10 cellular contexts compared by ENCODE assay signal in genomic region chr9:35516481-35516880, GRCh38. TPM values are rescaled to one million over a fixed set of nuclear protein-coding genes. Genes with fewer than 3 reads are reported as not detected.
DNase-seq lines count a peak whose midpoint lies in the region; TF ChIP-seq lines count a peak whose summit lies in the region.
"Had no signal": no experiment of that assay in that cellular context is flagged by ENCODE, and none has a peak within 500 bp of the region (broad histone marks: within the 10 kb centered on the region; RNA-seq: fewer than 3 reads in every experiment).

No MANE protein-coding gene starts in this region.

- no peak for TF ChIP-seq CTCF in AG10803 (conservative IDR thresholded peaks at IDR 0.05; ENCODE audit: low read length)
- no peak for TF ChIP-seq CTCF in RWPE1 (conservative IDR thresholded peaks at IDR 0.05; ENCODE audit: low read depth)
- no peak for TF ChIP-seq CTCF in esophagus squamous epithelium (IDR thresholded peaks at IDR 0.05)
- TF ChIP-seq CTCF in osteoblast (IDR thresholded peaks at IDR 0.05; ENCODE audit: extremely low read depth, low read depth, low read length): no peak
- TF ChIP-seq CTCF in GM20000 (IDR thresholded peaks at IDR 0.05; ENCODE audit: extremely low read depth, missing control alignments): no peak

- H3K27ac ChIP-seq in RWPE1 (no peak overlapping the region), esophagus squamous epithelium (peak overlapping the region; percentile 4 to 82 (median 72)), osteoblast (ENCODE audit: low read depth, low read length) (peak overlapping the region; percentile 97)

- no peaks in the 10 kb centered on the region for H4K20me1 ChIP-seq in osteoblast (ENCODE audit: insufficient read depth, low read length)

- no peak overlapping the region for H2AFZ ChIP-seq in osteoblast (ENCODE audit: low read length)

- intact Hi-C loops in esophagus squamous epithelium (cut with DNase I): no loop called here

- POLR2A ChIA-PET in RWPE1 (lab: Yijun Ruan, JAX; ENCODE audit: low non-redundant PET): no interaction called here

- DNase-seq in AG10803 (ENCODE audit: low read depth) (peak; percentile 89), RWPE1 (ENCODE audit: low spot score) (peak; percentile 82), esophagus squamous epithelium (lab: John Stamatoyannopoulos, UW) (no peak), osteoblast (ENCODE audit: insufficient read length, low spot score, missing footprints) (peak; percentile 74), GM20000 (ENCODE audit: low spot score) (no peak), DMS153 (lab: John Stamatoyannopoulos, UW) (no peak), NCI-H146 treated with DMSO at 0.1 percent for 48 hours (lab: John Stamatoyannopoulos, UW; ENCODE audit: unreplicated experiment) (no peak)
- DNase-seq in effector CD4-positive, alpha-beta T cell: no peak
- DNase-seq: activated naive CD4-positive, alpha-beta T cell treated with anti-CD3 and anti-CD28 coated beads for 36 hours; NCI-H1105 treated with DMSO at 0.1 percent for 48 hours had no signal

- TF ChIP-seq POLR2A in esophagus squamous epithelium (IDR thresholded peaks at IDR 0.05): no peak

- H3K36me3 ChIP-seq in esophagus squamous epithelium (no peaks in the 10 kb centered on the region), osteoblast (ENCODE audit: insufficient read depth, low read length) (no peaks in the 10 kb centered on the region)

- peaks cover 71% of the 10 kb centered on the region for H3K79me2 ChIP-seq in osteoblast (ENCODE audit: insufficient read depth, low read length)

- no peaks in the 10 kb centered on the region for H3K27me3 ChIP-seq in esophagus squamous epithelium
- no peaks in the 10 kb centered on the region for H3K27me3 ChIP-seq in osteoblast (ENCODE audit: insufficient read depth, low read length)

- peak overlapping the region; percentile 38 for H3K4me2 ChIP-seq in osteoblast (ENCODE audit: insufficient read depth, low read length)

- CTCF ChIA-PET in RWPE1 (lab: Yijun Ruan, JAX): interaction anchor here (1.0 to 1.4 kb wide), 2 partner anchors 37 to 87 kb away, joined by 3 to 6 read pairs; no protein-coding TSS in a partner anchor

- H3K4me1 ChIP-seq in esophagus squamous epithelium (peaks cover 16 to 67% (median 50%) of the 10 kb centered on the region in 3 donors), osteoblast (ENCODE audit: insufficient read depth, low read length) (peaks cover 79% of the 10 kb centered on the region)

- WGBS in esophagus squamous epithelium, 2 donors: 25% methylated on average over 1 of the region's 1 CpG

- H3K9me3 ChIP-seq in esophagus squamous epithelium (no peaks in the 10 kb centered on the region), osteoblast (ENCODE audit: low read depth, low read length) (no peaks in the 10 kb centered on the region)

- no peak overlapping the region for H3K4me3 ChIP-seq in AG10803 (ENCODE audit: low read length)
- H3K4me3 ChIP-seq in esophagus squamous epithelium: no peak overlapping the region
- H3K4me3 ChIP-seq in osteoblast (ENCODE audit: insufficient read depth, low read length): peak overlapping the region; percentile 6

RNA-seq across cellular contexts. Expression of gene RUSC2, which starts 26.6 kb away (rescaled TPM):
- 10 to 100 TPM in 1 of 4 donors, 1 to 10 TPM in 3; 5.1 to 16.0 (median 8.6) TPM for total RNA-seq in esophagus squamous epithelium
- total RNA-seq in osteoblast: 25.0 and 28.6 TPM in 2 replicates

Comparison
In these comparisons a context has a peak if more than half of its experiments do, and no peak if none do; other contexts are left out.
1. DNase-seq: peak in AG10803 (single experiment), RWPE1 (single experiment) and osteoblast (single experiment); none in esophagus squamous epithelium (single experiment), GM20000 (single experiment), effector CD4-positive, alpha-beta T cell (single experiment), DMS153 (single experiment) and NCI-H146 treated with DMSO at 0.1 percent for 48 hours (single experiment).